ENCODE assay signal across 13 cellular contexts in the genomic region with DNA sequence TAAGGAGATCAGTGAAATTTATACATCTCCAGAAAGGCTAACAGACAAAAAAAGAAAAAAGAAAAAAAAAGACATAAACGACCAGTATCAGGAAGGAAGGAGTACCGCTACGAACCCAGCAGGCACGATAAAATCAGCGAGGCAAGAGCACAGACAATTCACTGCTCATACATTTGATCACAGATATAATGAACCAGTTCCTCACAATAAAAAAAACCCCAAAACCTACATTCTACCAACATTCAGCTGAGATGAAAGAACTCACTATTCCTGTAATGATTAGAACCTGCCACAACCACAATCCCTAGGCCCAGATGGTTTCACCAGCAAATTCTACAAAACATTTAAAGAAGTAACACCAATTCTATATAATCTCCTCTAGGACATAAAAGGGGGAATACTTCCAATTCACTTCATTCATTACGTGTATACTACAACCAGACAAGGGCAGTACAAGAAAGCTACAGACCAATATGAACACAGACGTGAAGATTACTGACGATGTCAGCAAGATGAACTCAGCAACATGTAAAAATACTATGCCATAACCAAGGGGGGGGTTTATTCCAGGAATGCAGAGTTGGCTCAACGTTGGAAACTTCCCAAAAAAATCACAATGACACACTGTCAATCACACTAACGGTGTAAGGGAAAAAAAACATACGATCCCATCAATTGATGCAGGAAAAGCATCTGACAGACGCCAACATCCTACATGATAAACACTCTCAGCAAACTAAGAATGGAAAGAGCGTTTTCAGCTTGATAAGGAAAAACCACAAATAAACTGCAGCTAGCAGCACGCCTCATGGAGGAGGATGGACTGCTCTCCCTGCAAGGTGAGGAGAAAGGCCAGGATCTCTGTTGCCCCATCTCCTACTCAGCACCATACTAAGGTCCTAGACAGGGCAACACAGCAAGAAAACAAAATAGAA.
DNase-seq lines count a peak whose midpoint lies in the region; ATAC-seq and TF ChIP-seq lines count a peak whose summit lies in the region.
"Had no signal": no experiment of that assay in that cellular context is flagged by ENCODE, and none has a peak within 500 bp of the region (broad histone marks: within the 10 kb centered on the region; RNA-seq: fewer than 3 reads in every experiment).

No MANE protein-coding gene starts in this region.

- peaks cover 60% of the 10 kb centered on the region for H3K4me1 Mint-ChIP-seq in activated T-helper 2 cell treated with anti-CD3 and anti-CD28 coated beads, Interferon-gamma antibody, Interleukin-2, Interleukin-4, amounts not matched to agents 10 μg/mL and 5 μg/mL and 100 μg/mL, durations not matched to agents 14 hours and 24 hours and 36 hours (ENCODE audit: low read depth)

- H3K36me3 Mint-ChIP-seq in activated T-helper 2 cell treated with anti-CD3 and anti-CD28 coated beads, Interferon-gamma antibody, Interleukin-2, Interleukin-4, amounts not matched to agents 10 μg/mL and 5 μg/mL and 100 μg/mL, durations not matched to agents 14 hours and 24 hours and 36 hours (ENCODE audit: low read depth), result peaks cover 36% of the 10 kb centered on the region

- no peak overlapping the region for H3K27ac ChIP-seq in neural cell (ENCODE audit: low read length)
- no peak overlapping the region for H3K27ac ChIP-seq in dorsolateral prefrontal cortex
- H3K27ac ChIP-seq: thoracic aorta had no signal

- TF ChIP-seq CTCF in neural cell (IDR thresholded peaks at IDR 0.05; ENCODE audit: poor library complexity, severe bottlenecking) (no peak), dorsolateral prefrontal cortex (IDR thresholded peaks at IDR 0.05 in 54 of 56, conservative IDR thresholded peaks at IDR 0.05 in 2 of 56; ENCODE audit: low read depth in 1 of 56, partially characterized antibody in 56 of 56) (no peak)

- peak overlapping the region; percentile 8 for H3K4me3 ChIP-seq in neural cell (ENCODE audit: low read length)
- H3K4me3 ChIP-seq in dorsolateral prefrontal cortex, result no peak overlapping the region
- H3K4me3 ChIP-seq: thoracic aorta had no signal

- no peak overlapping the region for H2AFZ ChIP-seq in neural cell (ENCODE audit: low read depth, low read length)

- peak; percentile 59 for TF ChIP-seq EP300 in neural cell (conservative IDR thresholded peaks at IDR 0.05; ENCODE audit: poor library complexity, severe bottlenecking)

- H3K4me2 ChIP-seq in neural cell (ENCODE audit: low read length), result no peak overlapping the region

- H3K4me3 Mint-ChIP-seq in activated T-helper 2 cell treated with anti-CD3 and anti-CD28 coated beads, Interferon-gamma antibody, Interleukin-2, Interleukin-4, amounts not matched to agents 10 μg/mL and 5 μg/mL and 100 μg/mL, durations not matched to agents 14 hours and 24 hours and 36 hours (ENCODE audit: low read depth), result peak overlapping the region; percentile 56

- H3F3A ChIP-seq in neural cell (ENCODE audit: insufficient read depth, low read length, poor library complexity, severe bottlenecking), result no peaks in the 10 kb centered on the region

- H3K27ac Mint-ChIP-seq in activated T-helper 2 cell treated with anti-CD3 and anti-CD28 coated beads, Interferon-gamma antibody, Interleukin-2, Interleukin-4, amounts not matched to agents 10 μg/mL and 5 μg/mL and 100 μg/mL, durations not matched to agents 14 hours and 24 hours and 36 hours, result peak overlapping the region; percentile 38

- H3K9me3 ChIP-seq in neural cell (ENCODE audit: low read length), result no peaks in the 10 kb centered on the region
- H3K9me3 ChIP-seq: thoracic aorta had no signal

- ATAC-seq in activated CD4-positive, CD25-positive, alpha-beta regulatory T cell treated with anti-CD3 and anti-CD28 coated beads, Interleukin-2, amount 50 U/mL, for 24 hours, result peak; percentile 75 to 78

- peaks cover 28% of the 10 kb centered on the region for H3K27me3 Mint-ChIP-seq in activated T-helper 2 cell treated with anti-CD3 and anti-CD28 coated beads, Interferon-gamma antibody, Interleukin-2, Interleukin-4, amounts not matched to agents 10 μg/mL and 5 μg/mL and 100 μg/mL, durations not matched to agents 14 hours and 24 hours and 36 hours (ENCODE audit: low read depth)

- peak overlapping the region; percentile 8 for H3K9ac ChIP-seq in neural cell (ENCODE audit: low read length)

- H3K9me3 Mint-ChIP-seq in activated T-helper 2 cell treated with anti-CD3 and anti-CD28 coated beads, Interferon-gamma antibody, Interleukin-2, Interleukin-4, amounts not matched to agents 10 μg/mL and 5 μg/mL and 100 μg/mL, durations not matched to agents 14 hours and 24 hours and 36 hours, result no peaks in the 10 kb centered on the region

- no peaks in the 10 kb centered on the region for H3K27me3 ChIP-seq in neural cell (ENCODE audit: insufficient read depth, low read depth, low read length)
- H3K27me3 ChIP-seq in dorsolateral prefrontal cortex, result no peaks in the 10 kb centered on the region

- H4K20me1 ChIP-seq in neural cell (ENCODE audit: insufficient read depth), result no peaks in the 10 kb centered on the region

- DNase-seq in activated CD4-positive, CD25-positive, alpha-beta regulatory T cell (lab: John Stamatoyannopoulos, UW), result no peak
- DNase-seq in NCI-H226 (peak; percentile 20), AML-193 (lab: John Stamatoyannopoulos, UW) (no peak), dorsolateral prefrontal cortex (no peak), GOT3 (lab: John Stamatoyannopoulos, UW) (no peak)
- peak; percentile 55 for DNase-seq in activated T-helper 2 cell treated with anti-CD3 and anti-CD28 coated beads, Interferon-gamma antibody, Interleukin-2, Interleukin-4, amounts not matched to agents 10 μg/mL and 5 μg/mL and 100 μg/mL, durations not matched to agents 14 hours and 24 hours and 36 hours (ENCODE audit: low spot score)
- DNase-seq: activated CD4-positive, CD25-positive, alpha-beta regulatory T cell treated with anti-CD3 and anti-CD28 coated beads, Interleukin-2, amount 50 U/mL, for 72 hours; hippocampal formation; NCI-H446; RPMI8226 had no signal

- H3K36me3 ChIP-seq in neural cell (ENCODE audit: insufficient read depth, low read length), result no peaks in the 10 kb centered on the region
- H3K36me3 ChIP-seq: thoracic aorta had no signal

- no peak for TF ChIP-seq RAD21 in neural cell (conservative IDR thresholded peaks at IDR 0.05)

- intact Hi-C loops in activated T-helper 2 cell treated with anti-CD3 and anti-CD28 coated beads, Interferon-gamma antibody, Interleukin-2, Interleukin-4, amounts not matched to agents 10 μg/mL and 5 μg/mL and 100 μg/mL, durations not matched to agents 14 hours and 24 hours and 36 hours (cut with micrococcal nuclease), result loop anchor here (1.0 to 10.0 kb wide), 5 partner anchors 14 to 481 kb away; partner anchors contain the start of gene SNX8
- intact Hi-C loops in dorsolateral prefrontal cortex (cut with DNase I), result no loop called here

- H3K79me2 ChIP-seq in neural cell (replicated peaks; ENCODE audit: insufficient read depth, low read length), result no peaks in the 10 kb centered on the region

- no peaks in the 10 kb centered on the region for H3K9me2 ChIP-seq in neural cell (ENCODE audit: insufficient read depth, low read length)

TF ChIP-seq in neural cell, 6 proteins besides CTCF, POLR2A, EP300 and RAD21:
- TF ChIP-seq SMC3 (conservative IDR thresholded peaks at IDR 0.05; ENCODE audit: poor library complexity) (no peak), POLR2AphosphoS5 (IDR thresholded peaks at IDR 0.05) (peak; percentile 57), TAF1 (IDR thresholded peaks at IDR 0.05; ENCODE audit: low read depth) (no peak), MXI1 (conservative IDR thresholded peaks at IDR 0.05; ENCODE audit: poor library complexity, severe bottlenecking) (no peak), REST (IDR thresholded peaks at IDR 0.05; ENCODE audit: borderline replicate concordance) (peak; percentile 37), EZH2 (IDR thresholded peaks at IDR 0.05; ENCODE audit: borderline replicate concordance, insufficient read depth, low read length, poor library complexity, severe bottlenecking) (no peak)

Comparison
In these comparisons a context has a peak if more than half of its experiments do, and no peak if none do; other contexts are left out.
1. DNase-seq: peak in NCI-H226 (single experiment) and activated T-helper 2 cell treated with anti-CD3 and anti-CD28 coated beads, Interferon-gamma antibody, Interleukin-2, Interleukin-4, amounts not matched to agents 10 μg/mL and 5 μg/mL and 100 μg/mL, durations not matched to agents 14 hours and 24 hours and 36 hours (single experiment); none in activated CD4-positive, CD25-positive, alpha-beta regulatory T cell (0 of 4), AML-193 (0 of 2), dorsolateral prefrontal cortex (0 of 10) and GOT3 (single experiment).